1 cellular context compared by ENCODE assay signal in genomic region chr5:116370886-116371285, GRCh38.
TF ChIP-seq lines count a peak whose summit lies in the region.

No MANE protein-coding gene starts in this region.

TF ChIP-seq in WTC11, 78 proteins besides CTCF, POLR2A, EP300 and RAD21 (continued from another document):
- TF ChIP-seq ARID4B (CRISPR knock-in tag; IDR thresholded peaks at IDR 0.05; ENCODE audit: borderline replicate concordance) (no peak), NFE2L1 (CRISPR knock-in tag; IDR thresholded peaks at IDR 0.05) (no peak), E2F1 (CRISPR knock-in tag; IDR thresholded peaks at IDR 0.05) (no peak), PRRX2 (CRISPR knock-in tag; IDR thresholded peaks at IDR 0.05) (no peak), ZNF512 (CRISPR knock-in tag; IDR thresholded peaks at IDR 0.05; ENCODE audit: borderline replicate concordance) (no peak), ZNF281 (CRISPR knock-in tag; IDR thresholded peaks at IDR 0.05) (no peak), E2F5 (CRISPR knock-in tag; IDR thresholded peaks at IDR 0.05) (no peak), SMAD3 (CRISPR knock-in tag; IDR thresholded peaks at IDR 0.05; ENCODE audit: borderline replicate concordance) (no peak), IRF1 (CRISPR knock-in tag; IDR thresholded peaks at IDR 0.05) (no peak), E2F4 (CRISPR knock-in tag; IDR thresholded peaks at IDR 0.05; ENCODE audit: borderline replicate concordance, low read depth) (no peak), PREB (CRISPR knock-in tag; IDR thresholded peaks at IDR 0.05; ENCODE audit: borderline replicate concordance) (no peak), USF1 (CRISPR knock-in tag; IDR thresholded peaks at IDR 0.05) (no peak), SP1 (CRISPR knock-in tag; conservative IDR thresholded peaks at IDR 0.05) (no peak), PRDM15 (CRISPR knock-in tag; IDR thresholded peaks at IDR 0.05) (no peak), ZNF425 (CRISPR knock-in tag; conservative IDR thresholded peaks at IDR 0.05) (no peak), NR1H2 (CRISPR knock-in tag; IDR thresholded peaks at IDR 0.05) (no peak)
